ENCODE assay signal across 22 cellular contexts in genomic region chr22:37135023-37135422, GRCh38. TPM values are rescaled to one million over a fixed set of nuclear protein-coding genes. Genes with fewer than 3 reads are reported as not detected.
DNase-seq lines count a peak whose midpoint lies in the region; ATAC-seq, FAIRE-seq and TF ChIP-seq lines count a peak whose summit lies in the region.
"Had no signal": no experiment of that assay in that cellular context is flagged by ENCODE, and none has a peak within 500 bp of the region (broad histone marks: within the 10 kb centered on the region; RNA-seq: fewer than 3 reads in every experiment).

No MANE protein-coding gene starts in this region.

- H3K27me3 Mint-ChIP-seq in activated T-cell treated with anti-CD3 and anti-CD28 coated beads, Interleukin-2, amount 50 U/mL, for 24 hours: no peaks in the 10 kb centered on the region
- H3K27me3 Mint-ChIP-seq in T-helper 17 cell: no peaks in the 10 kb centered on the region

- H3K9me3 ChIP-seq in T-helper 17 cell (ENCODE audit: control insufficient read depth, low read length, poor library complexity, severe bottlenecking): no peaks in the 10 kb centered on the region
- no peaks in the 10 kb centered on the region for H3K9me3 ChIP-seq in neuronal stem cell (replicated peaks in 1 of 2; ENCODE audit: control insufficient read depth in 2 of 2, insufficient read depth in 1 of 2, low read depth in 1 of 2, low read length in 2 of 2)
- H3K9me3 ChIP-seq: BLaER1 treated with 17β-estradiol and CSF1 and Interleukin-3, amounts not matched to agents 10 nM and 100 nM; Caco-2; HAP-1; MG63 had no signal

- DNase-seq in activated T-cell treated with anti-CD3 and anti-CD28 coated beads, Interleukin-2, amount 50 U/mL, for 24 hours: no peak
- DNase-seq in activated T-cell treated with anti-CD3 and anti-CD28 coated beads, Interleukin-2, amount 50 U/mL, for 48 hours: no peak
- DNase-seq in T-helper 17 cell (no peak), bronchial epithelial cell (ENCODE audit: low read depth) (no peak), neuronal stem cell (ENCODE audit: low spot score) (no peak), H4 (ENCODE audit: low spot score) (no peak), DMS153 treated with DMSO at 0.1 percent for 48 hours (lab: John Stamatoyannopoulos, UW; ENCODE audit: unreplicated experiment) (no peak), NCI-H1417 (lab: John Stamatoyannopoulos, UW) (no peak)
- DNase-seq: Caco-2, DMS53, IMR-90, Karpas-422, MG63, NCI-H1092 treated with DMSO at 0.1 percent for 48 hours, NCI-H1694 treated with DMSO at 0.1 percent for 48 hours, NCI-H2107, NCI-H226, NCI-H524 treated with DMSO at 0.1 percent for 48 hours had no signal

- H3K9ac ChIP-seq in neuronal stem cell (ENCODE audit: low read depth, low read length, poor library complexity): peak overlapping the region; percentile 44
- H3K9ac ChIP-seq: BLaER1 treated with 17β-estradiol and CSF1 and Interleukin-3, amounts not matched to agents 10 nM and 100 nM had no signal

- H2AK5ac ChIP-seq in neuronal stem cell (ENCODE audit: low read depth, low read length): peak overlapping the region; percentile 75

- H3K18ac ChIP-seq in neuronal stem cell (ENCODE audit: low read length): peak overlapping the region; percentile 59

- H3K4me2 ChIP-seq in neuronal stem cell (ENCODE audit: insufficient read depth, low read length, poor library complexity, severe bottlenecking): no peak overlapping the region
- H3K4me2 ChIP-seq: BLaER1 treated with 17β-estradiol and CSF1 and Interleukin-3, amounts not matched to agents 10 nM and 100 nM had no signal

- H3K23ac ChIP-seq in neuronal stem cell (ENCODE audit: low read depth, low read length, poor library complexity): peak overlapping the region; percentile 68

- H3K79me1 ChIP-seq in neuronal stem cell (ENCODE audit: low read depth, low read length): peaks cover 3% of the 10 kb centered on the region

- peak overlapping the region; percentile 73 for H3K27ac Mint-ChIP-seq in activated T-cell treated with anti-CD3 and anti-CD28 coated beads, Interleukin-2, amount 50 U/mL, for 24 hours
- peak overlapping the region; percentile 56 for H3K27ac Mint-ChIP-seq in T-helper 17 cell

- peaks cover 63% of the 10 kb centered on the region for H3K4me1 Mint-ChIP-seq in activated T-cell treated with anti-CD3 and anti-CD28 coated beads, Interleukin-2, amount 50 U/mL, for 24 hours (ENCODE audit: low read depth)
- H3K4me1 Mint-ChIP-seq in T-helper 17 cell: peaks cover 15% of the 10 kb centered on the region

- H3K4me1 ChIP-seq in neuronal stem cell (ENCODE audit: control insufficient read depth in 2 of 2, insufficient read depth in 1 of 2, low read depth in 1 of 2, low read length in 2 of 2): peaks cover 0 to 2% of the 10 kb centered on the region in 2 donors
- H3K4me1 ChIP-seq: Caco-2, HAP-1 had no signal

- H3K4me3 Mint-ChIP-seq in activated T-cell treated with anti-CD3 and anti-CD28 coated beads, Interleukin-2, amount 50 U/mL, for 24 hours: no peak overlapping the region
- no peak overlapping the region for H3K4me3 Mint-ChIP-seq in T-helper 17 cell

- H3K27me3 ChIP-seq in bronchial epithelial cell (ENCODE audit: control insufficient read depth, insufficient read depth, low read length) (no peaks in the 10 kb centered on the region), neuronal stem cell (ENCODE audit: control insufficient read depth in 3 of 3, insufficient read depth in 3 of 3, low read depth in 1 of 3, low read length in 3 of 3) (no peaks in the 10 kb centered on the region)
- H3K27me3 ChIP-seq: BLaER1 treated with 17β-estradiol and CSF1 and Interleukin-3, amounts not matched to agents 10 nM and 100 nM; MG63 had no signal

- peaks cover 100% of the 10 kb centered on the region for H3K36me3 Mint-ChIP-seq in activated T-cell treated with anti-CD3 and anti-CD28 coated beads, Interleukin-2, amount 50 U/mL, for 24 hours (ENCODE audit: low read depth)
- peaks cover 18% of the 10 kb centered on the region for H3K36me3 Mint-ChIP-seq in T-helper 17 cell (ENCODE audit: low read depth)

- no peak overlapping the region for H2BK15ac ChIP-seq in neuronal stem cell (ENCODE audit: low read length)

- no peak overlapping the region for H3K4me3 ChIP-seq in bronchial epithelial cell (ENCODE audit: low read depth, low read length)
- H3K4me3 ChIP-seq in neuronal stem cell (ENCODE audit: low read length in 2 of 2): peak overlapping the region in 1 of 2 donors; percentile 26
- H3K4me3 ChIP-seq: BLaER1 treated with 17β-estradiol and CSF1 and Interleukin-3, amounts not matched to agents 10 nM and 100 nM; HAP-1; MG63 had no signal

- peak overlapping the region; percentile 56 for H3K14ac ChIP-seq in neuronal stem cell (ENCODE audit: low read length)

- no peak overlapping the region for H2BK5ac ChIP-seq in neuronal stem cell (ENCODE audit: low read length)

- TF ChIP-seq CTCF in bronchial epithelial cell (IDR thresholded peaks at IDR 0.05; ENCODE audit: insufficient read depth, low read length, severe bottlenecking): no peak

- peak; percentile 18 for FAIRE-seq in bronchial epithelial cell (lab: Jason Lieb, UNC)
- FAIRE-seq: A204.1, GM19239 had no signal

- no peak overlapping the region for H4K91ac ChIP-seq in neuronal stem cell (ENCODE audit: low read depth, low read length, poor library complexity)

- peak overlapping the region; percentile 82 for H4K8ac ChIP-seq in neuronal stem cell (ENCODE audit: low read depth, low read length)

- H2BK120ac ChIP-seq in neuronal stem cell (ENCODE audit: low read depth, low read length): no peak overlapping the region

- H3K4ac ChIP-seq in neuronal stem cell (ENCODE audit: low read length): no peak overlapping the region

- no peaks in the 10 kb centered on the region for H3K9me3 Mint-ChIP-seq in activated T-cell treated with anti-CD3 and anti-CD28 coated beads, Interleukin-2, amount 50 U/mL, for 24 hours

- no peak overlapping the region for H3K27ac ChIP-seq in neuronal stem cell (replicated peaks; ENCODE audit: low read length)
- H3K27ac ChIP-seq: BLaER1 treated with 17β-estradiol and CSF1 and Interleukin-3, amounts not matched to agents 10 nM and 100 nM had no signal

- H3K36me3 ChIP-seq in bronchial epithelial cell (ENCODE audit: control insufficient read depth, insufficient read depth, low read length): no peaks in the 10 kb centered on the region
- peaks cover 0 to 1% of the 10 kb centered on the region in 2 donors for H3K36me3 ChIP-seq in neuronal stem cell (replicated peaks in 1 of 2; ENCODE audit: control insufficient read depth in 2 of 2, insufficient read depth in 2 of 2, low read length in 2 of 2)
- H3K36me3 ChIP-seq: BLaER1 treated with 17β-estradiol and CSF1 and Interleukin-3, amounts not matched to agents 10 nM and 100 nM; HAP-1; MG63 had no signal

- ATAC-seq in T-helper 17 cell: no peak

- H2AFZ ChIP-seq in neuronal stem cell (ENCODE audit: low read length): no peak overlapping the region

- no peak overlapping the region for H2BK12ac ChIP-seq in neuronal stem cell (ENCODE audit: low read length)

- no CpG with 5 or more reads among the region's 12 CpGs for WGBS in neuronal stem cell (ENCODE audit: extremely low coverage in 2 of 2, insufficient read length in 2 of 2, insufficient replicate concordance in 1 of 2), 2 donors

RNA-seq across cellular contexts. Expression of gene IL2RB, which starts 14.7 kb away (rescaled TPM):
- total RNA-seq in T-helper 17 cell (100 to 1,000 TPM in 1 of 2 donors, 10 to 100 TPM in 1; 76.4 to 107 TPM), bronchial epithelial cell (not detected in 2 replicates)
- 0.47 TPM for polyA plus RNA-seq in neuronal stem cell (2013, experiment 1 of 2)
- polyA plus RNA-seq in neuronal stem cell (2013, experiment 2 of 2): 0.43 TPM
- total RNA-seq in H4 (2014; rRNA removed; shearing (Covaris generic)): 0.08 TPM in 1 of 2 replicates, not detected in the other
- total RNA-seq: Caco-2, IMR-90 had no signal

RNA-seq across cellular contexts. Expression of gene TMPRSS6, which starts 25.5 kb away (rescaled TPM):
- under 1 TPM; 0.31 to 0.92 TPM for total RNA-seq in T-helper 17 cell
- total RNA-seq in bronchial epithelial cell: not detected in 2 replicates
- polyA plus RNA-seq in neuronal stem cell (2013, experiment 1 of 2): 0.01 TPM
- not detected for polyA plus RNA-seq in neuronal stem cell (2013, experiment 2 of 2)
- not detected in 2 replicates for total RNA-seq in H4 (2014; rRNA removed; shearing (Covaris generic))
- total RNA-seq: IMR-90 had no signal
- polyA plus RNA-seq: IMR-90 had no signal

RNA-seq across cellular contexts. Expression of gene C1QTNF6, which starts 53.0 kb away (rescaled TPM):
- total RNA-seq in T-helper 17 cell (10 to 100 TPM; 11.2 to 11.8 TPM), bronchial epithelial cell (2.9 and 4.1 TPM in 2 replicates)
- polyA plus RNA-seq in neuronal stem cell (2013, experiment 1 of 2): 17.0 TPM
- 18.2 TPM for polyA plus RNA-seq in neuronal stem cell (2013, experiment 2 of 2)
- total RNA-seq in H4 (2014; rRNA removed; shearing (Covaris generic)): 4.9 and 6.3 TPM in 2 replicates

Comparison
In these comparisons a context has a peak if more than half of its experiments do, and no peak if none do; other contexts are left out.
1. RNA of gene IL2RB, which starts 14.7 kb away (total RNA-seq): 76.4 to 107 TPM in T-helper 17 cell; 0.08 TPM in H4 and not detected in bronchial epithelial cell; every median in the first group is over 10 times any median in the second.